Comparison of ENCODE assay signal across 2 cellular contexts in the genomic region with DNA sequence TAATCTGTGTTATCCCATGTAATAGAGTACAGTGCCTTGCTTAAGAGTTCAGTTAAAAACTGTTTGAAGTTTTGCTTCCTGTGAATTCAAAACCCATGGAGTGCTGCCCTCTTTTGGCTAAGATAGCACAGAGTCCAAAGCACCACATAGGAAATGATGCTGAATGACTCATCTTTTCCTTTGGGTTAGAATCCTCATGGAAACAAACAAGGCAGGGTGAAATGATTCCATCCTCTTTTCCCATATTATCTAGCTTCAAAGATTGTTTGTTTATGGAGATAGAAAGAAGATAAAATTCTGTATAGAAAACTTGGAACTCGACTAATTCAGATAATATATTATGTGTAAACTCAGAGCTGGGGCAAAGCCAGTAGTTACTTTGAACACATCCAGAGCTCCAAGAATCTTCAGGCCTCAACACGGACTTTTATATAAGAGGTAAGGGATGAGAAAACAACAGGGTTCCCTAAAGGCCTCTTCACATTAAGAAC.
TF ChIP-seq lines count a peak whose summit lies in the region.

No MANE protein-coding gene starts in this region.

TF ChIP-seq in SK-N-SH, 30 proteins besides CTCF, POLR2A, EP300 and RAD21 (continued from another document):
- TF ChIP-seq, protein P1, sequence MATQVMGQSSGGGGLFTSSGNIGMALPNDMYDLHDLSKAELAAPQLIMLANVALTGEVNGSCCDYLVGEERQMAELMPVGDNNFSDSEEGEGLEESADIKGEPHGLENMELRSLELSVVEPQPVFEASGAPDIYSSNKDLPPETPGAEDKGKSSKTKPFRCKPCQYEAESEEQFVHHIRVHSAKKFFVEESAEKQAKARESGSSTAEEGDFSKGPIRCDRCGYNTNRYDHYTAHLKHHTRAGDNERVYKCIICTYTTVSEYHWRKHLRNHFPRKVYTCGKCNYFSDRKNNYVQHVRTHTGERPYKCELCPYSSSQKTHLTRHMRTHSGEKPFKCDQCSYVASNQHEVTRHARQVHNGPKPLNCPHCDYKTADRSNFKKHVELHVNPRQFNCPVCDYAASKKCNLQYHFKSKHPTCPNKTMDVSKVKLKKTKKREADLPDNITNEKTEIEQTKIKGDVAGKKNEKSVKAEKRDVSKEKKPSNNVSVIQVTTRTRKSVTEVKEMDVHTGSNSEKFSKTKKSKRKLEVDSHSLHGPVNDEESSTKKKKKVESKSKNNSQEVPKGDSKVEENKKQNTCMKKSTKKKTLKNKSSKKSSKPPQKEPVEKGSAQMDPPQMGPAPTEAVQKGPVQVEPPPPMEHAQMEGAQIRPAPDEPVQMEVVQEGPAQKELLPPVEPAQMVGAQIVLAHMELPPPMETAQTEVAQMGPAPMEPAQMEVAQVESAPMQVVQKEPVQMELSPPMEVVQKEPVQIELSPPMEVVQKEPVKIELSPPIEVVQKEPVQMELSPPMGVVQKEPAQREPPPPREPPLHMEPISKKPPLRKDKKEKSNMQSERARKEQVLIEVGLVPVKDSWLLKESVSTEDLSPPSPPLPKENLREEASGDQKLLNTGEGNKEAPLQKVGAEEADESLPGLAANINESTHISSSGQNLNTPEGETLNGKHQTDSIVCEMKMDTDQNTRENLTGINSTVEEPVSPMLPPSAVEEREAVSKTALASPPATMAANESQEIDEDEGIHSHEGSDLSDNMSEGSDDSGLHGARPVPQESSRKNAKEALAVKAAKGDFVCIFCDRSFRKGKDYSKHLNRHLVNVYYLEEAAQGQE (IDR thresholded peaks at IDR 0.05; ENCODE audit: low read depth, low read length), result no peak
- TF ChIP-seq ELF1 (IDR thresholded peaks at IDR 0.05) (peak; percentile 53; the same call in 1 of the 2 replicates), TEAD4 (IDR thresholded peaks at IDR 0.05; ENCODE audit: borderline replicate concordance, insufficient read depth) (no peak), GATA2 (CRISPR knock-in tag; IDR thresholded peaks at IDR 0.05) (no peak), EZH2phosphoT487 (IDR thresholded peaks at IDR 0.05; ENCODE audit: borderline replicate concordance, low read depth) (no peak), RFX5 (IDR thresholded peaks at IDR 0.05; ENCODE audit: low read length) (no peak), NFIC (IDR thresholded peaks at IDR 0.05; ENCODE audit: borderline replicate concordance) (peak; percentile 38; the same call in 1 of the 2 replicates), FOXJ3 (CRISPR knock-in tag; IDR thresholded peaks at IDR 0.05) (no peak)
- TF ChIP-seq, protein P2, sequence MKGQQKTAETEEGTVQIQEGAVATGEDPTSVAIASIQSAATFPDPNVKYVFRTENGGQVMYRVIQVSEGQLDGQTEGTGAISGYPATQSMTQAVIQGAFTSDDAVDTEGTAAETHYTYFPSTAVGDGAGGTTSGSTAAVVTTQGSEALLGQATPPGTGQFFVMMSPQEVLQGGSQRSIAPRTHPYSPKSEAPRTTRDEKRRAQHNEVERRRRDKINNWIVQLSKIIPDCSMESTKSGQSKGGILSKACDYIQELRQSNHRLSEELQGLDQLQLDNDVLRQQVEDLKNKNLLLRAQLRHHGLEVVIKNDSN (IDR thresholded peaks at IDR 0.05; ENCODE audit: borderline replicate concordance, low read depth), result no peak
- TF ChIP-seq, protein P3, sequence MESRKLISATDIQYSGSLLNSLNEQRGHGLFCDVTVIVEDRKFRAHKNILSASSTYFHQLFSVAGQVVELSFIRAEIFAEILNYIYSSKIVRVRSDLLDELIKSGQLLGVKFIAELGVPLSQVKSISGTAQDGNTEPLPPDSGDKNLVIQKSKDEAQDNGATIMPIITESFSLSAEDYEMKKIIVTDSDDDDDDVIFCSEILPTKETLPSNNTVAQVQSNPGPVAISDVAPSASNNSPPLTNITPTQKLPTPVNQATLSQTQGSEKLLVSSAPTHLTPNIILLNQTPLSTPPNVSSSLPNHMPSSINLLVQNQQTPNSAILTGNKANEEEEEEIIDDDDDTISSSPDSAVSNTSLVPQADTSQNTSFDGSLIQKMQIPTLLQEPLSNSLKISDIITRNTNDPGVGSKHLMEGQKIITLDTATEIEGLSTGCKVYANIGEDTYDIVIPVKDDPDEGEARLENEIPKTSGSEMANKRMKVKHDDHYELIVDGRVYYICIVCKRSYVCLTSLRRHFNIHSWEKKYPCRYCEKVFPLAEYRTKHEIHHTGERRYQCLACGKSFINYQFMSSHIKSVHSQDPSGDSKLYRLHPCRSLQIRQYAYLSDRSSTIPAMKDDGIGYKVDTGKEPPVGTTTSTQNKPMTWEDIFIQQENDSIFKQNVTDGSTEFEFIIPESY (IDR thresholded peaks at IDR 0.05; ENCODE audit: borderline replicate concordance, low read depth), result no peak

TF ChIP-seq in liver, 16 proteins besides CTCF, POLR2A, EP300 and RAD21 (continued from another document):
- TF ChIP-seq, protein P3 (IDR thresholded peaks at IDR 0.05), result peak; percentile 58
- peak; percentile 30 for TF ChIP-seq FOXA2 (IDR thresholded peaks at IDR 0.05)
- TF ChIP-seq, protein P4, sequence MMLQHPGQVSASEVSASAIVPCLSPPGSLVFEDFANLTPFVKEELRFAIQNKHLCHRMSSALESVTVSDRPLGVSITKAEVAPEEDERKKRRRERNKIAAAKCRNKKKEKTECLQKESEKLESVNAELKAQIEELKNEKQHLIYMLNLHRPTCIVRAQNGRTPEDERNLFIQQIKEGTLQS (IDR thresholded peaks at IDR 0.05), result peak; percentile 100
- TF ChIP-seq, protein P5, sequence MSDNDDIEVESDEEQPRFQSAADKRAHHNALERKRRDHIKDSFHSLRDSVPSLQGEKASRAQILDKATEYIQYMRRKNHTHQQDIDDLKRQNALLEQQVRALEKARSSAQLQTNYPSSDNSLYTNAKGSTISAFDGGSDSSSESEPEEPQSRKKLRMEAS (IDR thresholded peaks at IDR 0.05), result peak; percentile 29
- TF ChIP-seq EGR1 (IDR thresholded peaks at IDR 0.05; ENCODE audit: low read depth in 2 of 2), result peak; percentile 90 to 98
- TF ChIP-seq SP1 (IDR thresholded peaks at IDR 0.05), result peak; percentile 80
